Comparison of ENCODE assay signal across 23 cellular contexts in the genomic region with DNA sequence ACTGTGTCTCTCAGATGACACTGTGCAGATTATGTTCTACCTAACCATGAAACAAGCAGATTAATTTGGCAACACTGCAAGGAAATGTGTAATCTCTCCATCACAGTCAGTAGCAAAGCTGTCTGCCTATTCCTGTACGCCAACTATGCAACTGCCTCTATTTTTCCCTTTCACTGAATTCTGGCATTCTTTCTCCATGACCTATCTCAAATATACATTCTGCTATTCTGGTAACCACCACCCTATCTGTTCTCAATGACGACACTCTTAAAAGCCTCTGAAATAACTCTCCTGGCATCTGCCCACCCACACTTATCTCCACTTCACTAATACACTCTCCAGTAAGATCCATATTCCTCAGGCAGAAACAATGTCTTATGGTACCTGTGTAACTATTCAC.
DNase-seq lines count a peak whose midpoint lies in the region; ATAC-seq, FAIRE-seq and TF ChIP-seq lines count a peak whose summit lies in the region.
"Had no signal": no experiment of that assay in that cellular context is flagged by ENCODE, and none has a peak within 500 bp of the region (broad histone marks: within the 10 kb centered on the region; RNA-seq: fewer than 3 reads in every experiment).

No MANE protein-coding gene starts in this region.

- in situ Hi-C loops in HepG2 (cut with HindIII; ENCODE audit: extremely low pct_ligation_motif_present, low pct_unique_long_range_greater_than_20kb): no loop called here

- DNase-seq in HepG2 (ENCODE audit: low spot score) (no peak), right lobe of liver (no peak), RWPE2 (ENCODE audit: low spot score) (no peak), fibroblast of pulmonary artery (ENCODE audit: low read depth) (peak; percentile 6), germinal center (ENCODE audit: low spot score) (no peak), sciatic nerve (ENCODE audit: low spot score) (no peak)
- no peak for DNase-seq in CD8-positive, alpha-beta memory T cell
- DNase-seq: activated CD4-positive, alpha-beta T cell treated with anti-CD3 and anti-CD28 coated beads for 36 hours; activated naive CD8-positive, alpha-beta T cell treated with anti-CD3 and anti-CD28 coated beads for 36 hours; C1 segment of cervical spinal cord; dorsolateral prefrontal cortex; GDM1; HFFc6; hypothalamus; kidney; NCI-H1436; stimulated activated CD8-positive, alpha-beta memory T cell treated with anti-CD3 and anti-CD28 coated beads, Interleukin-4, amount 100 ng/mL, for 48 hours had no signal

- no peak overlapping the region for H2AFZ ChIP-seq in HepG2 (ENCODE audit: low read length)

- no TSS peak for BruUV-seq in HepG2 (replicated peaks; lab: Mats Ljungman, UMichigan)

- intact Hi-C loops in HepG2 (cut with micrococcal nuclease; ENCODE audit: unreplicated experiment): no loop called here
- intact Hi-C loops in right lobe of liver (cut with DNase I): no loop called here
- intact Hi-C loops in sciatic nerve (cut with DNase I): no loop called here

- no peaks in the 10 kb centered on the region for H3K4me1 Mint-ChIP-seq in CD8-positive, alpha-beta memory T cell
- H3K4me1 Mint-ChIP-seq: activated CD4-positive, alpha-beta T cell treated with anti-CD3 and anti-CD28 coated beads for 36 hours; activated naive CD8-positive, alpha-beta T cell treated with anti-CD3 and anti-CD28 coated beads for 36 hours; IgD-negative memory B cell had no signal

- no peak overlapping the region for H3K4me3 Mint-ChIP-seq in CD8-positive, alpha-beta memory T cell
- H3K4me3 Mint-ChIP-seq: activated CD4-positive, alpha-beta T cell treated with anti-CD3 and anti-CD28 coated beads for 36 hours; activated naive CD8-positive, alpha-beta T cell treated with anti-CD3 and anti-CD28 coated beads for 36 hours; HFFc6; IgD-negative memory B cell had no signal

- POLR2A ChIA-PET in HepG2 (lab: Yijun Ruan, JAX): no interaction called here
- POLR2A ChIA-PET in CD8-positive, alpha-beta memory T cell (lab: Charles Lee): no interaction called here

- ATAC-seq in HepG2 (no peak), right lobe of liver (no peak), RWPE2 (ENCODE audit: low read depth) (0 out of 3 replicates have a peak, but pooled peaks have one; percentile 19), sciatic nerve (no peak), HG03460 (IDR thresholded peaks at IDR 0.05; ENCODE audit: unreplicated experiment) (no peak)
- ATAC-seq: A549; activated CD4-positive, alpha-beta T cell treated with anti-CD3 and anti-CD28 coated beads for 36 hours; foreskin keratinocyte had no signal

- no peak for FAIRE-seq in HepG2 (lab: Jason Lieb, UNC)
- FAIRE-seq: A549 had no signal

- CTCF ChIA-PET in HepG2 (lab: Yijun Ruan, JAX; ENCODE audit: low intra/inter-chr PET ratio, low total read pairs): no interaction called here
- CTCF ChIA-PET in CD8-positive, alpha-beta memory T cell (lab: Charles Lee): no interaction called here

- H4K20me1 ChIP-seq in HepG2 (ENCODE audit: insufficient read depth, low read length): no peaks in the 10 kb centered on the region

- no peaks in the 10 kb centered on the region for H3K27me3 Mint-ChIP-seq in CD8-positive, alpha-beta memory T cell
- H3K27me3 Mint-ChIP-seq: activated CD4-positive, alpha-beta T cell treated with anti-CD3 and anti-CD28 coated beads for 36 hours; activated naive CD8-positive, alpha-beta T cell treated with anti-CD3 and anti-CD28 coated beads for 36 hours had no signal

- no peaks in the 10 kb centered on the region for H3K9me3 Mint-ChIP-seq in CD8-positive, alpha-beta memory T cell
- H3K9me3 Mint-ChIP-seq: activated naive CD8-positive, alpha-beta T cell treated with anti-CD3 and anti-CD28 coated beads for 36 hours; HFFc6; IgD-negative memory B cell had no signal

- H3K4me3 ChIP-seq in HepG2 (replicated peaks in 1 of 3; ENCODE audit: insufficient read depth in 1 of 3, low read depth in 2 of 3, low read length in 3 of 3): no peak overlapping the region
- H3K4me3 ChIP-seq in right lobe of liver: no peak overlapping the region
- no peak overlapping the region for H3K4me3 ChIP-seq in RWPE2 (ENCODE audit: severe bottlenecking)
- H3K4me3 ChIP-seq in fibroblast of pulmonary artery (replicated peaks; ENCODE audit: low read depth, low read length): no peak overlapping the region
- no peak overlapping the region for H3K4me3 ChIP-seq in CD8-positive, alpha-beta memory T cell (ENCODE audit: low read length)
- H3K4me3 ChIP-seq: A549, dorsolateral prefrontal cortex, right atrium auricular region had no signal

- no peak for TF ChIP-seq EP300 in HepG2 (IDR thresholded peaks at IDR 0.05; ENCODE audit: low read depth in 2 of 2, low read length in 2 of 2)
- no peak for TF ChIP-seq EP300 in HepG2 (CRISPR knock-in tag; IDR thresholded peaks at IDR 0.05; ENCODE audit: borderline replicate concordance)

- H3K79me2 ChIP-seq in HepG2 (ENCODE audit: insufficient read depth, low read length): no peaks in the 10 kb centered on the region

- H3K36me3 ChIP-seq in HepG2 (replicated peaks in 1 of 2; ENCODE audit: control insufficient read depth in 1 of 2, insufficient read depth in 2 of 2, low read length in 2 of 2) (no peaks in the 10 kb centered on the region), right lobe of liver (no peaks in the 10 kb centered on the region), RWPE2 (ENCODE audit: low read depth) (no peaks in the 10 kb centered on the region)
- no peaks in the 10 kb centered on the region for H3K36me3 ChIP-seq in CD8-positive, alpha-beta memory T cell (ENCODE audit: insufficient read depth, low read length)
- H3K36me3 ChIP-seq: right atrium auricular region had no signal

- H3K27ac Mint-ChIP-seq in CD8-positive, alpha-beta memory T cell: no peak overlapping the region
- H3K27ac Mint-ChIP-seq: activated CD4-positive, alpha-beta T cell treated with anti-CD3 and anti-CD28 coated beads for 36 hours; activated naive CD8-positive, alpha-beta T cell treated with anti-CD3 and anti-CD28 coated beads for 36 hours; HFFc6; IgD-negative memory B cell had no signal

- no peak for TF ChIP-seq RAD21 in HepG2 (CRISPR knock-in tag; IDR thresholded peaks at IDR 0.05)

- no peak overlapping the region for H3K4me2 ChIP-seq in HepG2 (ENCODE audit: low read depth, low read length)
- H3K4me2 ChIP-seq: A549 had no signal

- no peak overlapping the region for H3K27ac ChIP-seq in HepG2 (ENCODE audit: extremely low read length, insufficient read depth, low read length)
- no peak overlapping the region for H3K27ac ChIP-seq in right lobe of liver
- no peak overlapping the region for H3K27ac ChIP-seq in RWPE2 (ENCODE audit: poor library complexity, severe bottlenecking)
- H3K27ac ChIP-seq in CD8-positive, alpha-beta memory T cell (ENCODE audit: low read depth, low read length): no peak overlapping the region
- H3K27ac ChIP-seq: A549, epithelial cell of prostate, foreskin keratinocyte, right atrium auricular region had no signal

- 0% methylated on average over 2 of the region's 2 CpGs for WGBS in HepG2 (ENCODE audit: low lambda C conversion rate)
- WGBS in right lobe of liver (ENCODE audit: insufficient coverage, low coverage, low lambda C conversion rate, missing lambda C conversion rate): 28% methylated on average over 2 of the region's 2 CpGs

- H3K4me1 ChIP-seq in HepG2 (ENCODE audit: insufficient read depth, low read length) (no peaks in the 10 kb centered on the region), right lobe of liver (no peaks in the 10 kb centered on the region), RWPE2 (ENCODE audit: insufficient read depth, poor library complexity, severe bottlenecking) (no peaks in the 10 kb centered on the region)
- no peaks in the 10 kb centered on the region for H3K4me1 ChIP-seq in CD8-positive, alpha-beta memory T cell (ENCODE audit: insufficient read depth, low read length)
- H3K4me1 ChIP-seq: A549, foreskin keratinocyte, right atrium auricular region had no signal

- no peak overlapping the region for H3K9ac ChIP-seq in HepG2 (ENCODE audit: insufficient read depth, low read depth, low read length)

- no peaks in the 10 kb centered on the region for H3K36me3 Mint-ChIP-seq in CD8-positive, alpha-beta memory T cell
- H3K36me3 Mint-ChIP-seq: activated naive CD8-positive, alpha-beta T cell treated with anti-CD3 and anti-CD28 coated beads for 36 hours; IgD-negative memory B cell had no signal

- H3K27me3 ChIP-seq in HepG2 (ENCODE audit: control insufficient read depth in 1 of 2, insufficient read depth in 2 of 2, low read length in 2 of 2) (no peaks in the 10 kb centered on the region), right lobe of liver (no peaks in the 10 kb centered on the region), RWPE2 (ENCODE audit: insufficient read depth, poor library complexity, severe bottlenecking) (no peaks in the 10 kb centered on the region)
- H3K27me3 ChIP-seq in CD8-positive, alpha-beta memory T cell (ENCODE audit: insufficient read depth, low read length, poor library complexity, severe bottlenecking): no peaks in the 10 kb centered on the region
- H3K27me3 ChIP-seq: dorsolateral prefrontal cortex, foreskin keratinocyte, right atrium auricular region had no signal

- no peak for TF ChIP-seq POLR2A in HepG2 (IDR thresholded peaks at IDR 0.05; ENCODE audit: insufficient read depth in 1 of 2, low read depth in 2 of 2, low read length in 2 of 2)
- TF ChIP-seq POLR2A in right lobe of liver (IDR thresholded peaks at IDR 0.05): no peak

- TF ChIP-seq CTCF in HepG2 (CRISPR knock-in tag; IDR thresholded peaks at IDR 0.05): no peak
- no peak for TF ChIP-seq CTCF in right lobe of liver (IDR thresholded peaks at IDR 0.05)
- TF ChIP-seq CTCF in RWPE2 (IDR thresholded peaks at IDR 0.05; ENCODE audit: poor library complexity, severe bottlenecking): no peak
- TF ChIP-seq CTCF in fibroblast of pulmonary artery (IDR thresholded peaks at IDR 0.05; ENCODE audit: low read length, missing control alignments): no peak

- H3K9me3 ChIP-seq in HepG2 (ENCODE audit: low read length): no peaks in the 10 kb centered on the region
- no peaks in the 10 kb centered on the region for H3K9me3 ChIP-seq in right lobe of liver
- no peaks in the 10 kb centered on the region for H3K9me3 ChIP-seq in RWPE2 (ENCODE audit: severe bottlenecking)
- H3K9me3 ChIP-seq in CD8-positive, alpha-beta memory T cell (ENCODE audit: low read length): no peaks in the 10 kb centered on the region
- H3K9me3 ChIP-seq: A549, right atrium auricular region had no signal

TF ChIP-seq in HepG2, 621 proteins besides CTCF, POLR2A, EP300 and RAD21:
- TF ChIP-seq ZNF781 (CRISPR knock-in tag; IDR thresholded peaks at IDR 0.05; ENCODE audit: borderline replicate concordance, not compliant biosample characterization) (no peak), CREB1 (IDR thresholded peaks at IDR 0.05) (0 out of 2 replicates have a peak, but pooled peaks have one; percentile 8), CREB1 (CRISPR knock-in tag; IDR thresholded peaks at IDR 0.05) (no peak), ATF7 (IDR thresholded peaks at IDR 0.05) (peak; percentile 63; the same call in 1 of the 2 replicates), ATF7 (CRISPR knock-in tag; IDR thresholded peaks at IDR 0.05) (no peak)
